Comparison of ENCODE assay signal across 2 cellular contexts in the genomic region with DNA sequence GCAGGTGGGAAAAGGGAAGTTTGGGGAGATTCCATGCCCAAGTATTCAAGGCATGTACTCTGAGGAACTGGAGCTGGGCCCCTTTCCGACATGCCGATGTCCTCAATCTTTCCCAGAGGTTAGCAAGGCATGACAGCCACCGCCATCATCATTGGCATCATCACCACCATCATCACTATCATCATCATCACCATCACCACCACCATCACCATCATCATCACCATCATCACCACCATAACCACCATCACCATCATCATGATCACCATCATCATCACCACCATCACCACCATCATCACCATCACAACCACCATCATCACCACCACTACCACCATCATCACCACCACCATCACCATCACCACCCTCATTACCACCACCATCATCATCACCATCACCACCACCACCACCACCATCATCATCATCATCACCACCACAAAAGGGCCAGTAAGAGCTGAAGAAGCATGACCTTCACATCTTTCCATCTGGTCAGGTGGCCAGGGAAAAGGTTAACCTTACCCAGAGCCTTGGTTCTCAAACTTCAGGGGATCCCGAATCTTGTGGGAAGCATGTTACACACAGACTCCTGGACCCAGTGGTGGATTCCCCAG.
TF ChIP-seq lines count a peak whose summit lies in the region.

No MANE protein-coding gene starts in this region.

TF ChIP-seq in GM12891, 5 proteins besides CTCF, POLR2A, EP300 and RAD21:
- TF ChIP-seq POLR2AphosphoS5 (IDR thresholded peaks at IDR 0.05; ENCODE audit: low read depth, low read length) = no peak
- TF ChIP-seq SPI1 (IDR thresholded peaks at IDR 0.05; ENCODE audit: low read depth, low read length) = no peak
- no peak for TF ChIP-seq POU2F2 (IDR thresholded peaks at IDR 0.05; ENCODE audit: low read depth, low read length)

TF ChIP-seq in IMR-90, 13 proteins besides CTCF, POLR2A, EP300 and RAD21:
- no peak for TF ChIP-seq RCOR1 (IDR thresholded peaks at IDR 0.05; ENCODE audit: insufficient replicate concordance, low read length)
- no peak for TF ChIP-seq CEBPB (IDR thresholded peaks at IDR 0.05; ENCODE audit: low read depth, low read length)
- TF ChIP-seq FOS (IDR thresholded peaks at IDR 0.05; ENCODE audit: low read depth, low read length) = no peak
- no peak for TF ChIP-seq BHLHE40 (IDR thresholded peaks at IDR 0.05; ENCODE audit: low read depth, low read length)
- TF ChIP-seq, protein P1, sequence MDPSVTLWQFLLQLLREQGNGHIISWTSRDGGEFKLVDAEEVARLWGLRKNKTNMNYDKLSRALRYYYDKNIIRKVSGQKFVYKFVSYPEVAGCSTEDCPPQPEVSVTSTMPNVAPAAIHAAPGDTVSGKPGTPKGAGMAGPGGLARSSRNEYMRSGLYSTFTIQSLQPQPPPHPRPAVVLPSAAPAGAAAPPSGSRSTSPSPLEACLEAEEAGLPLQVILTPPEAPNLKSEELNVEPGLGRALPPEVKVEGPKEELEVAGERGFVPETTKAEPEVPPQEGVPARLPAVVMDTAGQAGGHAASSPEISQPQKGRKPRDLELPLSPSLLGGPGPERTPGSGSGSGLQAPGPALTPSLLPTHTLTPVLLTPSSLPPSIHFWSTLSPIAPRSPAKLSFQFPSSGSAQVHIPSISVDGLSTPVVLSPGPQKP (IDR thresholded peaks at IDR 0.05; ENCODE audit: borderline replicate concordance, low read depth, low read length) = no peak
- TF ChIP-seq MXI1 (IDR thresholded peaks at IDR 0.05; ENCODE audit: borderline replicate concordance, low read depth, low read length) = no peak
- TF ChIP-seq MAZ (IDR thresholded peaks at IDR 0.05; ENCODE audit: borderline replicate concordance, low read depth, low read length) = no peak
- no peak for TF ChIP-seq MAFK (IDR thresholded peaks at IDR 0.05; ENCODE audit: low read depth, low read length)
- TF ChIP-seq SMC3 (IDR thresholded peaks at IDR 0.05; ENCODE audit: low read depth, low read length) = no peak
- TF ChIP-seq CHD1 (IDR thresholded peaks at IDR 0.05; ENCODE audit: low read depth, low read length) = no peak
- TF ChIP-seq NFE2L2 (IDR thresholded peaks at IDR 0.05; ENCODE audit: low read depth, low read length) = no peak
- TF ChIP-seq RFX5 (IDR thresholded peaks at IDR 0.05; ENCODE audit: low read depth, low read length) = no peak
TF ChIP-seq in IMR-90: peak in this region for 0.
